Comparison of ENCODE assay signal across 27 cellular contexts in the genomic region with DNA sequence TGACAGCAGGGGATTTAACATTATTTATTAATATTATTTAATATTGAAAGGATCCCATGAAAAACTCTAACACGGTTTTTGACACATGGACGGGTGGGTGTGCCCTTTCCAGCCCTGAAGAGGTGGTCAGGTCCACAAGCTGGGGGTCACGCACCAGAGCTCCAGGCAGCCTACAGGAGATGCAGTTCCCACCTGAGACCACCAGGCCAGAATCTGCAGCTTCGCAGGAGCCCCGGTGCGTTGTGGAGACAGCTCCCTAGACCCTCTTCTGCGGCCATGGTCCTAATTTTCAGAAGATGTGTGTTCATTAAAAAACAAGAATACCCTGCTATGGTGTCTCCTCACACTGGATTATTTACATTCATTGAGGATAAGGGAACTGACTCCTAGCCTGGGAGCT.
A peak's percentile ranks its signal among the peaks of the same experiment; 100 is the strongest.
DNase-seq lines count a peak whose midpoint lies in the region; ATAC-seq and TF ChIP-seq lines count a peak whose summit lies in the region.
"Had no signal": no experiment of that assay in that cellular context is flagged by ENCODE, and none has a peak within 500 bp of the region (broad histone marks: within the 10 kb centered on the region; RNA-seq: fewer than 3 reads in every experiment).

No MANE protein-coding gene starts in this region.

- H3K4me1 ChIP-seq in endodermal cell (ENCODE audit: control insufficient read depth, insufficient read depth, low read length) = peaks cover 3% of the 10 kb centered on the region
- peaks cover 0 to 11% (median 8%) of the 10 kb centered on the region in 4 donors for H3K4me1 ChIP-seq in tibial artery
- H3K4me1 ChIP-seq: ascending aorta, esophagus squamous epithelium, transverse colon had no signal

- ATAC-seq in HG03354 (IDR thresholded peaks at IDR 0.05; ENCODE audit: poor library complexity, severe bottlenecking, unreplicated experiment) = no peak
- ATAC-seq: left colon, T-cell had no signal

- WGBS in endodermal cell (ENCODE audit: insufficient coverage in 1 of 2, insufficient read length in 1 of 2), 2 experiments = 75 to 81% methylated on average over 6 to 7 of the region's 7 CpGs

- H3K27me3 Mint-ChIP-seq in endodermal cell (ENCODE audit: insufficient read depth) = no peaks in the 10 kb centered on the region
- peaks cover 54% of the 10 kb centered on the region for H3K27me3 Mint-ChIP-seq in nephron (ENCODE audit: low read depth)

- no peaks in the 10 kb centered on the region for H3K27me3 ChIP-seq in endodermal cell (ENCODE audit: control insufficient read depth, insufficient read depth, low read length, poor library complexity, severe bottlenecking)
- no peaks in the 10 kb centered on the region for H3K27me3 ChIP-seq in tibial artery
- H3K27me3 ChIP-seq: ascending aorta, BLaER1, SJCRH30, transverse colon had no signal

- H3K9me3 ChIP-seq in endodermal cell (ENCODE audit: control insufficient read depth, low read length) = no peaks in the 10 kb centered on the region
- no peaks in the 10 kb centered on the region for H3K9me3 ChIP-seq in tibial artery
- H3K9me3 ChIP-seq: ascending aorta, BLaER1, esophagus squamous epithelium, SJCRH30, transverse colon had no signal

- H3K36me3 Mint-ChIP-seq in endodermal cell (ENCODE audit: low read depth) = no peaks in the 10 kb centered on the region
- no peaks in the 10 kb centered on the region for H3K36me3 Mint-ChIP-seq in nephron (ENCODE audit: low read depth)
- H3K36me3 Mint-ChIP-seq: immature natural killer cell, memory B cell, T-cell had no signal

- H3K4me3 ChIP-seq in GM12864 (ENCODE audit: low read depth, low read length) (no peak overlapping the region), HFF-Myc (replicated peaks; ENCODE audit: low read depth, low read length) (no peak overlapping the region), endodermal cell (ENCODE audit: low read length) (no peak overlapping the region), tibial artery (no peak overlapping the region)
- H3K4me3 ChIP-seq: ascending aorta, BLaER1, esophagus squamous epithelium, hepatocyte, SJCRH30, transverse colon had no signal

- H3K4me3 Mint-ChIP-seq in endodermal cell = no peak overlapping the region
- no peak overlapping the region for H3K4me3 Mint-ChIP-seq in nephron
- H3K4me3 Mint-ChIP-seq: immature natural killer cell, memory B cell, T-cell had no signal

- H3K27ac ChIP-seq in endodermal cell (ENCODE audit: low read depth, low read length) (no peak overlapping the region), tibial artery (no peak overlapping the region)
- H3K27ac ChIP-seq: ascending aorta, BLaER1, esophagus squamous epithelium, hepatocyte, SJCRH30, transverse colon had no signal

- H3K27ac Mint-ChIP-seq in endodermal cell (no peak overlapping the region), nephron (no peak overlapping the region)
- H3K27ac Mint-ChIP-seq: memory B cell, T-cell had no signal

- TF ChIP-seq CTCF in GM12864 (IDR thresholded peaks at IDR 0.05; ENCODE audit: low read depth, low read length, missing control alignments) (peak; percentile 5), HFF-Myc (IDR thresholded peaks at IDR 0.05; ENCODE audit: low read depth, low read length, missing control alignments) (peak; percentile 3), endodermal cell (conservative IDR thresholded peaks at IDR 0.05) (peak; percentile 68), nephron (IDR thresholded peaks at IDR 0.05; ENCODE audit: unreplicated experiment in 3 of 3) (peak in 2 of 3 experiments; percentile 23 to 35), tibial artery (IDR thresholded peaks at IDR 0.05) (no peak)

- H3K9me3 Mint-ChIP-seq in endodermal cell = peaks cover 9% of the 10 kb centered on the region
- no peaks in the 10 kb centered on the region for H3K9me3 Mint-ChIP-seq in nephron
- H3K9me3 Mint-ChIP-seq: immature natural killer cell, memory B cell, T-cell had no signal

- H3K36me3 ChIP-seq in endodermal cell (ENCODE audit: control insufficient read depth, insufficient read depth, low read length) (no peaks in the 10 kb centered on the region), tibial artery (no peaks in the 10 kb centered on the region)
- H3K36me3 ChIP-seq: ascending aorta, BLaER1, esophagus squamous epithelium, SJCRH30, transverse colon had no signal

- H3K4me1 Mint-ChIP-seq in endodermal cell (peaks cover 12% of the 10 kb centered on the region), nephron (peaks cover 20% of the 10 kb centered on the region)
- H3K4me1 Mint-ChIP-seq: memory B cell had no signal

- DNase-seq in GM12864 (ENCODE audit: low read depth) (no peak), HFF-Myc (ENCODE audit: extremely low read depth, low read depth) (no peak), endodermal cell (peak; percentile 72), DMS79 (lab: John Stamatoyannopoulos, UW) (no peak), tibial artery (no peak)
- DNase-seq in activated CD4-positive, alpha-beta T cell treated with anti-CD3 and anti-CD28 coated beads for 4 hours = no peak
- DNase-seq: activated CD4-positive, alpha-beta T cell treated with anti-CD3 and anti-CD28 coated beads, Interleukin-2, amount 50 U/mL, for 1 hour; activated gamma-delta T cell; activated T-cell treated with anti-CD3 and anti-CD28 coated beads, Interleukin-2, amount 50 U/mL, for 1 hour; central memory CD4-positive, alpha-beta T cell; dermis blood vessel endothelial cell; esophagus squamous epithelium; immature natural killer cell; left colon; NCI-H1092; NCI-H1694 treated with DMSO at 0.1 percent for 48 hours; NCI-H82; SJCRH30; stimulated activated CD4-positive, alpha-beta T cell treated with anti-CD3 and anti-CD28 coated beads, Interleukin-4, amount 100 ng/mL, for 4 hours; T-cell; transverse colon had no signal

- intact Hi-C loops in tibial artery (cut with DNase I; ENCODE audit: low total_unique reads) = no loop called here

- no peak overlapping the region for H3K9ac ChIP-seq in endodermal cell (ENCODE audit: extremely low read depth, low read length, poor library complexity, severe bottlenecking)
- H3K9ac ChIP-seq: BLaER1 had no signal

Comparison
In these comparisons a context has a peak if more than half of its experiments do, and no peak if none do; other contexts are left out.
1. CTCF ChIP-seq: peak in GM12864 (single experiment), HFF-Myc (single experiment), endodermal cell (single experiment) and nephron (2 of 3); none in tibial artery (0 of 2).